15 cellular contexts compared by ENCODE assay signal in genomic region chr15:69996842-69997478, GRCh38.
DNase-seq lines count a peak whose midpoint lies in the region; ATAC-seq, FAIRE-seq and TF ChIP-seq lines count a peak whose summit lies in the region.
"Had no signal": no experiment of that assay in that cellular context is flagged by ENCODE, and none has a peak within 500 bp of the region (broad histone marks: within the 10 kb centered on the region; RNA-seq: fewer than 3 reads in every experiment).

No MANE protein-coding gene starts in this region.

- no peaks in the 10 kb centered on the region for H3K79me2 ChIP-seq in Karpas-422 (ENCODE audit: low read length)

- TF ChIP-seq CTCF in RWPE2 (IDR thresholded peaks at IDR 0.05; ENCODE audit: poor library complexity, severe bottlenecking) (no peak), pancreas (IDR thresholded peaks at IDR 0.05) (no peak)

- intact Hi-C loops in pancreas (cut with DNase I) = no loop called here
- intact Hi-C loops in posterior cingulate gyrus (cut with DNase I) = no loop called here

- no peak overlapping the region for H3K27ac ChIP-seq in Karpas-422 (ENCODE audit: low read length)
- no peak overlapping the region for H3K27ac ChIP-seq in RWPE2 (ENCODE audit: poor library complexity, severe bottlenecking)
- peak overlapping the region in 1 of 4 donors; percentile 41 for H3K27ac ChIP-seq in pancreas
- H3K27ac ChIP-seq: neutrophil had no signal

- no peaks in the 10 kb centered on the region for H3K36me3 ChIP-seq in Karpas-422 (ENCODE audit: insufficient read depth, low read length)
- H3K36me3 ChIP-seq in RWPE2 (ENCODE audit: low read depth) = no peaks in the 10 kb centered on the region
- H3K36me3 ChIP-seq in pancreas = no peaks in the 10 kb centered on the region
- H3K36me3 ChIP-seq: neutrophil had no signal

- no peak overlapping the region for H3K9ac ChIP-seq in Karpas-422 (ENCODE audit: low read length)

- H3K4me1 ChIP-seq in Karpas-422 (ENCODE audit: low read length) (peaks cover 47% of the 10 kb centered on the region), RWPE2 (ENCODE audit: insufficient read depth, poor library complexity, severe bottlenecking) (peaks cover 8% of the 10 kb centered on the region), pancreas (no peaks in the 10 kb centered on the region)

- 29% methylated on average over 11 of the region's 11 CpGs for WGBS in pancreas, 2 donors

- ATAC-seq in RWPE2 (ENCODE audit: low read depth) (peak; percentile 61), pancreas (peak; percentile 75 to 85 (median 84))
- ATAC-seq: activated T-cell treated with anti-CD3 and anti-CD28 coated beads, Interleukin-2, amount 50 U/mL, for 72 hours had no signal

- peaks cover under 1% of the 10 kb centered on the region; the same call in 1 of the 2 replicates for H3K9me3 ChIP-seq in Karpas-422 (ENCODE audit: low read length)
- H3K9me3 ChIP-seq in RWPE2 (ENCODE audit: severe bottlenecking) = no peaks in the 10 kb centered on the region
- H3K9me3 ChIP-seq in pancreas = no peaks in the 10 kb centered on the region
- H3K9me3 ChIP-seq: neutrophil had no signal

- H3K4me3 ChIP-seq in Karpas-422 (ENCODE audit: low read length) (no peak overlapping the region), RWPE2 (ENCODE audit: severe bottlenecking) (no peak overlapping the region), pancreas (no peak overlapping the region)
- H3K4me3 ChIP-seq: lung had no signal

- peak overlapping the region; percentile 20 for H3K4me2 ChIP-seq in Karpas-422 (ENCODE audit: low read depth, low read length, poor library complexity, severe bottlenecking)

- H3K9me2 ChIP-seq in Karpas-422 (replicated peaks; ENCODE audit: insufficient read depth, low read length) = no peaks in the 10 kb centered on the region

- no peaks in the 10 kb centered on the region for H4K20me1 ChIP-seq in Karpas-422 (ENCODE audit: insufficient read depth, low read depth, low read length)

- H2AFZ ChIP-seq in Karpas-422 (ENCODE audit: low read length) = no peak overlapping the region

- DNase-seq in Karpas-422 = no peak
- DNase-seq in NCI-H2171 treated with DMSO at 0.1 percent for 48 hours (lab: John Stamatoyannopoulos, UW) = peak; percentile 64
- DNase-seq in RWPE2 (ENCODE audit: low spot score) = no peak
- DNase-seq in pancreas = peak in 5 of 6 donors; percentile 25 to 64 (median 36)
- no peak for DNase-seq in posterior cingulate gyrus
- DNase-seq in AG08395 (ENCODE audit: low spot score) = no peak
- no peak for DNase-seq in stimulated activated CD4-positive, alpha-beta T cell treated with anti-CD3 and anti-CD28 coated beads, Interleukin-4, amount 100 ng/mL, for 24 hours
- DNase-seq in DMS114 treated with DMSO at 0.1 percent for 48 hours (lab: John Stamatoyannopoulos, UW; ENCODE audit: unreplicated experiment) = no peak
- DNase-seq: activated CD4-positive, alpha-beta T cell treated with anti-CD3 and anti-CD28 coated beads, Interleukin-2, amount 10 ng/mL, durations not matched to agents 24 days and 14 days; activated T-cell treated with anti-CD3 and anti-CD28 coated beads, Interleukin-2, amount 50 U/mL, for 72 hours; amniotic stem cell; CD4-positive, CD25-positive, alpha-beta regulatory T cell; cortex of kidney had no signal

- H3K27me3 ChIP-seq in Karpas-422 (ENCODE audit: low read length) (no peaks in the 10 kb centered on the region), RWPE2 (ENCODE audit: insufficient read depth, poor library complexity, severe bottlenecking) (no peaks in the 10 kb centered on the region), pancreas (no peaks in the 10 kb centered on the region)
- H3K27me3 ChIP-seq: neutrophil had no signal

- no peak for FAIRE-seq in pancreas (lab: Jason Lieb, UNC)

Comparison
In these comparisons a context has a peak if more than half of its experiments do, and no peak if none do; other contexts are left out.
1. DNase-seq: peak in NCI-H2171 treated with DMSO at 0.1 percent for 48 hours (single experiment) and pancreas (5 of 6); none in Karpas-422 (single experiment), RWPE2 (single experiment), posterior cingulate gyrus (0 of 10), AG08395 (single experiment), stimulated activated CD4-positive, alpha-beta T cell treated with anti-CD3 and anti-CD28 coated beads, Interleukin-4, amount 100 ng/mL, for 24 hours (single experiment) and DMS114 treated with DMSO at 0.1 percent for 48 hours (single experiment).